ENCODE assay signal across 8 cellular contexts in genomic region chr9:21070171-21070571, GRCh38. TPM values are rescaled to one million over a fixed set of nuclear protein-coding genes. Genes with fewer than 3 reads are reported as not detected.
DNase-seq lines count a peak whose midpoint lies in the region; ATAC-seq and TF ChIP-seq lines count a peak whose summit lies in the region.

No MANE protein-coding gene starts in this region.

- no peaks in the 10 kb centered on the region for H3K9me3 Mint-ChIP-seq in activated naive CD8-positive, alpha-beta T cell treated with anti-CD3 and anti-CD28 coated beads for 36 hours

- H3K9me3 ChIP-seq in stomach = no peaks in the 10 kb centered on the region

- H3K27me3 Mint-ChIP-seq in activated naive CD8-positive, alpha-beta T cell treated with anti-CD3 and anti-CD28 coated beads for 36 hours = no peaks in the 10 kb centered on the region

- no peak for TF ChIP-seq POLR2A in stomach (IDR thresholded peaks at IDR 0.05)

- no peak overlapping the region for H3K4me3 ChIP-seq in astrocyte of the cerebellum (ENCODE audit: low read depth, low read length)
- H3K4me3 ChIP-seq in stomach = peak overlapping the region in 2 of 4 donors; percentile 8 to 9

- POLR2A ChIA-PET in HEK293T (lab: Yijun Ruan, JAX) = no interaction called here

- in situ Hi-C loops in astrocyte of the cerebellum (cut with HindIII; ENCODE audit: low sequenced_read_pairs) = no loop called here

- TF ChIP-seq CTCF in astrocyte of the cerebellum (IDR thresholded peaks at IDR 0.05; ENCODE audit: low read depth, low read length, missing control alignments) = peak; percentile 19
- TF ChIP-seq CTCF in stomach (IDR thresholded peaks at IDR 0.05) = peak in 2 of 7 experiments; percentile 16 to 22

- no peak overlapping the region for H3K27ac Mint-ChIP-seq in activated naive CD8-positive, alpha-beta T cell treated with anti-CD3 and anti-CD28 coated beads for 36 hours

- H3K4me1 ChIP-seq in stomach = peaks cover 0 to 13% (median 8%) of the 10 kb centered on the region in 4 donors

- no peak overlapping the region for H3K4me3 Mint-ChIP-seq in activated naive CD8-positive, alpha-beta T cell treated with anti-CD3 and anti-CD28 coated beads for 36 hours

- H3K36me3 ChIP-seq in stomach = no peaks in the 10 kb centered on the region

- H3K27ac ChIP-seq in stomach = peak overlapping the region in 3 of 5 donors; percentile 47 to 61 (median 47)

- intact Hi-C loops in stomach (cut with DNase I; ENCODE audit: low total_unique reads) = no loop called here

- ATAC-seq in HG02938 (IDR thresholded peaks at IDR 0.05; ENCODE audit: unreplicated experiment) = no peak
- no peak for ATAC-seq in HG03378 (IDR thresholded peaks at IDR 0.05; ENCODE audit: unreplicated experiment)

- no peaks in the 10 kb centered on the region for H3K27me3 ChIP-seq in stomach

- H3K36me3 Mint-ChIP-seq in activated naive CD8-positive, alpha-beta T cell treated with anti-CD3 and anti-CD28 coated beads for 36 hours = no peaks in the 10 kb centered on the region

- DNase-seq in HEK293T (ENCODE audit: extremely low spot score) = peak; percentile 46
- DNase-seq in astrocyte of the cerebellum (ENCODE audit: low read depth) = peak; percentile 93
- peak; percentile 32 for DNase-seq in iPS-NIHi7 (ENCODE audit: extremely low spot score)
- no peak for DNase-seq in stomach
- no peak for DNase-seq in DMS114 treated with DMSO at 0.1 percent for 48 hours (lab: John Stamatoyannopoulos, UW; ENCODE audit: unreplicated experiment)
- DNase-seq in activated naive CD8-positive, alpha-beta T cell treated with anti-CD3 and anti-CD28 coated beads for 36 hours = no peak

- 17 to 32% (median 25%) methylated on average over 4 of the region's 4 CpGs for WGBS in stomach, 5 donors

- H3K4me1 Mint-ChIP-seq in activated naive CD8-positive, alpha-beta T cell treated with anti-CD3 and anti-CD28 coated beads for 36 hours = no peaks in the 10 kb centered on the region

- CTCF ChIA-PET in HEK293T (lab: Yijun Ruan, JAX) = no interaction called here

- TF ChIP-seq EP300 in stomach (IDR thresholded peaks at IDR 0.05) = no peak

TF ChIP-seq in HEK293T, 16 proteins besides CTCF, POLR2A, EP300 and RAD21:
- TF ChIP-seq HDGF (IDR thresholded peaks at IDR 0.05; ENCODE audit: borderline replicate concordance) (no peak), BHLHE40 (IDR thresholded peaks at IDR 0.05; ENCODE audit: borderline replicate concordance) (no peak), ARNT (IDR thresholded peaks at IDR 0.05) (no peak), SP1 (IDR thresholded peaks at IDR 0.05) (no peak), FOXA1 (IDR thresholded peaks at IDR 0.05) (no peak), L3MBTL2 (conservative IDR thresholded peaks at IDR 0.05) (no peak), ELF4 (IDR thresholded peaks at IDR 0.05) (no peak), TARDBP (IDR thresholded peaks at IDR 0.05) (no peak), FOXM1 (IDR thresholded peaks at IDR 0.05; ENCODE audit: borderline replicate concordance) (no peak), NFRKB (IDR thresholded peaks at IDR 0.05) (no peak), PKNOX1 (IDR thresholded peaks at IDR 0.05) (no peak), SUZ12 (IDR thresholded peaks at IDR 0.05) (no peak), FOXK2 (IDR thresholded peaks at IDR 0.05) (no peak)

RNA-seq across cellular contexts. Expression of gene IFNB1, which starts 7.6 kb away (rescaled TPM):
- total RNA-seq in stomach = not detected
- polyA plus RNA-seq in stomach = not detected
- 1 to 10 TPM in 1 of 2 experiments, under 1 TPM in 1; 0.62 to 1.2 TPM for total RNA-seq in activated naive CD8-positive, alpha-beta T cell treated with anti-CD3 and anti-CD28 coated beads for 36 hours

RNA-seq across cellular contexts. Expression of gene HACD4, which starts 38.7 kb away (rescaled TPM):
- 10 to 100 TPM in 2 of 5 donors, 1 to 10 TPM in 2, under 1 TPM in 1; 0.29 to 12.1 (median 5.9) TPM for total RNA-seq in stomach
- polyA plus RNA-seq in stomach = 1 to 10 TPM; 1.6 to 4.1 (median 1.8) TPM
- total RNA-seq in activated naive CD8-positive, alpha-beta T cell treated with anti-CD3 and anti-CD28 coated beads for 36 hours = 1 to 10 TPM; 5.2 to 5.3 TPM

Comparison
In these comparisons a context has a peak if more than half of its experiments do, and no peak if none do; other contexts are left out.
1. DNase-seq: peak in HEK293T (single experiment), astrocyte of the cerebellum (single experiment) and iPS-NIHi7 (single experiment); none in stomach (single experiment), DMS114 treated with DMSO at 0.1 percent for 48 hours (single experiment) and activated naive CD8-positive, alpha-beta T cell treated with anti-CD3 and anti-CD28 coated beads for 36 hours (single experiment).